30 cellular contexts compared by ENCODE assay signal in the genomic region with DNA sequence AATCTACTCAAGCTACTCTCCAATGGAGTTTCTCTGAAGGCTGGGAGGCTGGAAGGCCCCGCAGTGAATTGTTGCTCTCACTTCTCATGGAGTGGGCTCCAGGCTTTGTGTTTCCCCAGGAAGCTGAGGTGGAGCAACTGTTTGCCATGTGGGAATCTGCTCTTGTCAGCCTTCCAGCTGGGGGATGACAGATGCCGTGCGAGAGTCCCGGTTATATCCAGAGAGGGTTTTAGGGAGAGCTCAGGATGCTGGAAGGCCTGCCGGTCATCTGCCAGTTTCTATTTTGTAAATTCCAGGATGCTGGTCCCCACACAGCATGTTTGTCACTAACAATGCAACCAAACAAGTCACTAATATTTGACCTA.
DNase-seq lines count a peak whose midpoint lies in the region; ATAC-seq, FAIRE-seq and TF ChIP-seq lines count a peak whose summit lies in the region.
"Had no signal": no experiment of that assay in that cellular context is flagged by ENCODE, and none has a peak within 500 bp of the region (broad histone marks: within the 10 kb centered on the region; RNA-seq: fewer than 3 reads in every experiment).

No MANE protein-coding gene starts in this region.

- H3K36me3 ChIP-seq in heart left ventricle (no peaks in the 10 kb centered on the region), lower lobe of right lung (no peaks in the 10 kb centered on the region), stomach (no peaks in the 10 kb centered on the region)
- H3K36me3 ChIP-seq: gastroesophageal sphincter, neutrophil, sigmoid colon, upper lobe of right lung, WERI-Rb-1 had no signal

- intact Hi-C loops in heart left ventricle (cut with DNase I) (no loop called here), cardiac septum (cut with DNase I) (no loop called here), lower lobe of right lung (cut with DNase I) (no loop called here), stomach (cut with DNase I; ENCODE audit: low total_unique reads) (no loop called here)

- DNase-seq in heart left ventricle (peak in 2 of 5 donors; percentile 34 to 49), cardiac septum (ENCODE audit: low spot score) (no peak), NCI-H446 treated with DMSO at 0.1 percent for 48 hours (lab: John Stamatoyannopoulos, UW) (peak; percentile 7), lower lobe of right lung (no peak), stomach (no peak), frontal cortex (ENCODE audit: low spot score in 2 of 2) (no peak), GM13976 (ENCODE audit: low spot score) (no peak)
- DNase-seq: activated CD4-positive, alpha-beta T cell treated with anti-CD3 and anti-CD28 coated beads for 4 hours; activated CD8-positive, alpha-beta memory T cell treated with anti-CD3 and anti-CD28 coated beads for 24 hours; activated T-cell treated with anti-CD3 and anti-CD28 coated beads for 4 hours; amniotic stem cell; DMS53; HCEC 1CT; immature natural killer cell; Karpas-422; NCI-H1417; NCI-H2081; NCI-H345; NCI-H774; sigmoid colon; T-cell; upper lobe of right lung; WERI-Rb-1 had no signal

- in situ Hi-C loops in GM13976 (cut with MboI; ENCODE audit: low sequenced_read_pairs, unreplicated experiment), result no loop called here

- H3K27me3 ChIP-seq in heart left ventricle (no peaks in the 10 kb centered on the region), lower lobe of right lung (ENCODE audit: low read depth) (no peaks in the 10 kb centered on the region), stomach (no peaks in the 10 kb centered on the region)
- H3K27me3 ChIP-seq: gastroesophageal sphincter, neutrophil, sigmoid colon, upper lobe of right lung had no signal

- TF ChIP-seq POLR2A in heart left ventricle (IDR thresholded peaks at IDR 0.05) (no peak), stomach (IDR thresholded peaks at IDR 0.05) (no peak)

- no peak for FAIRE-seq in frontal cortex (lab: Jason Lieb, UNC)
- FAIRE-seq: A204.1, GM12891 had no signal

- H3K4me3 ChIP-seq in heart left ventricle, result no peak overlapping the region
- H3K4me3 ChIP-seq in lower lobe of right lung, result no peak overlapping the region
- no peak overlapping the region for H3K4me3 ChIP-seq in stomach
- H3K4me3 ChIP-seq: gastroesophageal sphincter, sigmoid colon, upper lobe of right lung had no signal

- no peaks in the 10 kb centered on the region for H3K9me3 ChIP-seq in heart left ventricle
- no peaks in the 10 kb centered on the region for H3K9me3 ChIP-seq in lower lobe of right lung
- H3K9me3 ChIP-seq in stomach, result no peaks in the 10 kb centered on the region
- H3K9me3 ChIP-seq: gastroesophageal sphincter, neutrophil, sigmoid colon, upper lobe of right lung had no signal

- TF ChIP-seq EP300 in stomach (IDR thresholded peaks at IDR 0.05), result no peak

- ATAC-seq in heart left ventricle (peak in 1 of 4 donors; percentile 14), lower lobe of right lung (no peak), GM18870 (IDR thresholded peaks at IDR 0.05; ENCODE audit: unreplicated experiment) (no peak)
- ATAC-seq: gastroesophageal sphincter; stimulated activated effector memory CD8-positive, alpha-beta T cell treated with anti-CD3 and anti-CD28 coated beads, Interleukin-12 subunit alpha, Interleukin-12 subunit beta, amount 100 ng/mL, for 72 hours; T-cell; upper lobe of right lung had no signal

- TF ChIP-seq CTCF in heart left ventricle (IDR thresholded peaks at IDR 0.05), result no peak
- TF ChIP-seq CTCF in lower lobe of right lung (IDR thresholded peaks at IDR 0.05), result no peak
- TF ChIP-seq CTCF in stomach (IDR thresholded peaks at IDR 0.05), result no peak
- TF ChIP-seq CTCF in GM13976 (IDR thresholded peaks at IDR 0.05; ENCODE audit: borderline replicate concordance, control extremely low read depth, extremely low read depth, insufficient read depth, missing control alignments), result no peak

- H3K27ac ChIP-seq in heart left ventricle (peak overlapping the region in 7 of 12 donors; percentile 8 to 89 (median 28)), lower lobe of right lung (peak overlapping the region; percentile 8), stomach (peak overlapping the region in 4 of 5 donors; percentile 8 to 51 (median 24))
- H3K27ac ChIP-seq: gastroesophageal sphincter, neutrophil, RWPE1, sigmoid colon, upper lobe of right lung, WERI-Rb-1 had no signal

- WGBS in heart left ventricle, 4 donors, result 33 to 46% (median 37%) methylated on average over 5 of the region's 5 CpGs
- WGBS in stomach, 5 donors, result 64 to 75% (median 69%) methylated on average over 5 of the region's 5 CpGs

- peaks cover 10 to 93% (median 83%) of the 10 kb centered on the region in 12 donors for H3K4me1 ChIP-seq in heart left ventricle
- H3K4me1 ChIP-seq in lower lobe of right lung, result peaks cover 88% of the 10 kb centered on the region
- H3K4me1 ChIP-seq in stomach, result peaks cover 9 to 45% (median 16%) of the 10 kb centered on the region in 4 donors
- H3K4me1 ChIP-seq: sigmoid colon had no signal
